ENCODE assay signal across 22 cellular contexts in the genomic region with DNA sequence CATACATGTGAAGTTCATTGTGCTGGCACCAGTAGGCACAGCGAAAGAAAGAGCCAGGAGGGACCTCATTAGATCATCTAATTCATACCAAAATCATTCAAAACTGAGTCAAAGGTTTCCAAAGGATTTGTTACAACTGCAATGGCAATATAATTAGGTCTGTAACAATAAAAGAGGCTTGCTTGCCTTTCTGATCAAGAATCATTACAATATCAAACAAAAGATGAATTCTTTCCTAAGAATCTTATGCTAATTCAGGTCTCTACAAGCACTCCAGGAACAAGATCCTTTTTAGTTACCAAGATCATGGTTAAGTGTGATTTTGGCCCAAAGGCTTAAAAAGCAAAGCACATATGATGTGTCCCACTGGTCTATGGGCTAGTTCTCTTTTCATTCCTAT.
"Had no signal": no experiment of that assay in that cellular context is flagged by ENCODE, and none has a peak within 500 bp of the region (broad histone marks: within the 10 kb centered on the region; RNA-seq: fewer than 3 reads in every experiment).

No MANE protein-coding gene starts in this region.

- DNase-seq: activated B cell treated with CpG ODN at 0.5 μM for 24 hours; activated CD8-positive, alpha-beta memory T cell treated with anti-CD3 and anti-CD28 coated beads, Interleukin-2, amount 10 ng/mL, durations not matched to agents 7 days and 5 days; activated CD8-positive, alpha-beta T cell treated with anti-CD3 and anti-CD28 coated beads, Interleukin-2, amount 10 ng/mL, durations not matched to agents 7 days and 5 days; activated naive CD8-positive, alpha-beta T cell treated with anti-CD3 and anti-CD28 coated beads, Interleukin-2, amount 50 U/mL, for 24 hours; activated T-cell treated with anti-CD3 and anti-CD28 coated beads, Interleukin-2, amount 50 U/mL, for 48 hours; amygdala; cortex of kidney; effector memory CD8-positive, alpha-beta T cell; islet precursor cell; left ventricle myocardium inferior; naive thymus-derived CD4-positive, alpha-beta T cell; ovary; psoas muscle; spleen; stimulated activated naive CD4-positive, alpha-beta T cell; T-helper 2 cell had no signal

- FAIRE-seq: endothelial cell of umbilical vein had no signal

- H3K36me3 ChIP-seq: cardiac muscle cell, gastroesophageal sphincter, left ventricle myocardium inferior, ovary, right atrium auricular region, spleen, tibial nerve had no signal

- H3K9me3 ChIP-seq: gastroesophageal sphincter, left ventricle myocardium inferior, ovary, psoas muscle, right atrium auricular region, spleen, tibial nerve had no signal

- H3K27ac ChIP-seq: cardiac muscle cell, hepatocyte, left ventricle myocardium inferior, ovary, psoas muscle, right atrium auricular region, spleen had no signal

- H3K79me2 ChIP-seq: hepatocyte had no signal

- H3K4me1 ChIP-seq: psoas muscle had no signal

- H2AFZ ChIP-seq: hepatocyte had no signal

- H3K27me3 ChIP-seq: cardiac muscle cell, gastroesophageal sphincter, hepatocyte, ovary, right atrium auricular region, spleen, tibial nerve had no signal

- H3K4me2 ChIP-seq: hepatocyte had no signal

- ATAC-seq: activated CD8-positive, alpha-beta memory T cell treated with anti-CD3 and anti-CD28 coated beads, Interleukin-2, amount 10 ng/mL, durations not matched to agents 7 days and 5 days; activated CD8-positive, alpha-beta T cell treated with anti-CD3 and anti-CD28 coated beads, Interleukin-2, amount 10 ng/mL, durations not matched to agents 7 days and 5 days; activated naive CD8-positive, alpha-beta T cell treated with anti-CD3 and anti-CD28 coated beads, Interleukin-2, amount 50 U/mL, for 24 hours; effector memory CD8-positive, alpha-beta T cell; gastroesophageal sphincter; naive thymus-derived CD4-positive, alpha-beta T cell; psoas muscle had no signal

- H3K4me3 ChIP-seq: cardiac muscle cell, gastroesophageal sphincter, hepatocyte, left ventricle myocardium inferior, ovary, psoas muscle, right atrium auricular region, spleen, tibial nerve had no signal
